ENCODE assay signal across 9 cellular contexts in genomic region chr9:127562841-127563523, GRCh38. TPM values are rescaled to one million over a fixed set of nuclear protein-coding genes. Genes with fewer than 3 reads are reported as not detected.
DNase-seq lines count a peak whose midpoint lies in the region; ATAC-seq, FAIRE-seq and TF ChIP-seq lines count a peak whose summit lies in the region.
"Had no signal": no experiment of that assay in that cellular context is flagged by ENCODE, and none has a peak within 500 bp of the region (broad histone marks: within the 10 kb centered on the region; RNA-seq: fewer than 3 reads in every experiment).

No MANE protein-coding gene starts in this region.

- H3K4me1 Mint-ChIP-seq in endodermal cell, result peaks cover 15% of the 10 kb centered on the region

- CTCF ChIA-PET in A549 (lab: Yijun Ruan, JAX), result interaction anchor here (1.7 to 6.3 kb wide), 7 partner anchors 10 to 60 kb away, joined by 5 to 47 read pairs (median 7); no protein-coding TSS in a partner anchor

- no peak overlapping the region for H3K4me3 Mint-ChIP-seq in endodermal cell

- peak overlapping the region; percentile 39 for H3K27ac Mint-ChIP-seq in endodermal cell

- peaks cover 15% of the 10 kb centered on the region for H3K36me3 Mint-ChIP-seq in endodermal cell (ENCODE audit: low read depth)

- H3K36me3 ChIP-seq in endodermal cell (ENCODE audit: control insufficient read depth, insufficient read depth, low read length), result no peaks in the 10 kb centered on the region
- peaks cover 9% of the 10 kb centered on the region for H3K36me3 ChIP-seq in mucosa of stomach (ENCODE audit: control insufficient read depth, insufficient read depth, low read length)

- TF ChIP-seq CTCF in A549 (IDR thresholded peaks at IDR 0.05), result no peak
- no peak for TF ChIP-seq CTCF in endodermal cell (conservative IDR thresholded peaks at IDR 0.05)
- TF ChIP-seq CTCF in D721Med (IDR thresholded peaks at IDR 0.05; ENCODE audit: insufficient read depth, missing control alignments), result no peak

- POLR2A ChIA-PET in A549 (lab: Yijun Ruan, JAX), result no interaction called here

- no peaks in the 10 kb centered on the region for H3K27me3 ChIP-seq in endodermal cell (ENCODE audit: control insufficient read depth, insufficient read depth, low read length, poor library complexity, severe bottlenecking)
- H3K27me3 ChIP-seq in mucosa of stomach (ENCODE audit: control insufficient read depth, insufficient read depth, low read length), result no peaks in the 10 kb centered on the region

- peaks cover 88% of the 10 kb centered on the region for H3K4me1 ChIP-seq in A549
- peaks cover 14% of the 10 kb centered on the region for H3K4me1 ChIP-seq in endodermal cell (ENCODE audit: control insufficient read depth, insufficient read depth, low read length)
- H3K4me1 ChIP-seq in mucosa of stomach (ENCODE audit: control insufficient read depth, insufficient read depth, low read length), result peaks cover 82% of the 10 kb centered on the region

- no peaks in the 10 kb centered on the region for H3K27me3 Mint-ChIP-seq in endodermal cell (ENCODE audit: insufficient read depth)

- FAIRE-seq in A549 (lab: Jason Lieb, UNC), result no peak
- no peak for FAIRE-seq in urothelium cell line (lab: Jason Lieb, UNC)
- FAIRE-seq in D721Med (lab: Jason Lieb, UNC), result no peak

- 38% methylated on average over 16 of the region's 16 CpGs for WGBS in A549 (ENCODE audit: missing lambda C conversion rate)
- 89 to 97% methylated on average over 7 to 16 of the region's 16 CpGs for WGBS in endodermal cell (ENCODE audit: insufficient coverage in 1 of 2, insufficient read length in 1 of 2), 2 experiments

- H3K27ac ChIP-seq in A549 (peak overlapping the region; percentile 92 to 93), endodermal cell (ENCODE audit: low read depth, low read length) (no peak overlapping the region)
- H3K27ac ChIP-seq: KMS-11 had no signal

- H3K9ac ChIP-seq in endodermal cell (ENCODE audit: extremely low read depth, low read length, poor library complexity, severe bottlenecking) (no peak overlapping the region), mucosa of stomach (ENCODE audit: low read length) (peak overlapping the region; percentile 11)
- H3K9ac ChIP-seq: KMS-11 had no signal

- H3K4me2 ChIP-seq in A549, result peak overlapping the region; percentile 85
- H3K4me2 ChIP-seq: KMS-11 had no signal

- no peak for TF ChIP-seq EP300 in A549 (IDR thresholded peaks at IDR 0.05)

- no peaks in the 10 kb centered on the region for H3K9me3 Mint-ChIP-seq in endodermal cell

- peak; percentile 51 to 55 for ATAC-seq in A549
- ATAC-seq in HG03469 (IDR thresholded peaks at IDR 0.05; ENCODE audit: unreplicated experiment), result no peak

- H3K4me3 ChIP-seq in A549 (no peak overlapping the region; the same call in 2 of the 3 replicates), endodermal cell (ENCODE audit: low read length) (no peak overlapping the region), mucosa of stomach (ENCODE audit: low read length) (no peak overlapping the region)

- DNase-seq in A549 (ENCODE audit: low read depth in 1 of 2, low spot score in 1 of 2), result peak; percentile 71 to 73
- peak; percentile 52 for DNase-seq in NCI-H460 (ENCODE audit: extremely low read depth, low read depth)
- DNase-seq in endodermal cell, result no peak
- no peak for DNase-seq in urothelium cell line (ENCODE audit: low spot score)
- DNase-seq in COR-L47 (lab: John Stamatoyannopoulos, UW), result no peak
- DNase-seq in D721Med (ENCODE audit: insufficient read length, low spot score), result no peak

- TF ChIP-seq POLR2A in A549 (IDR thresholded peaks at IDR 0.05; ENCODE audit: low read length), result no peak

- no peak for TF ChIP-seq RAD21 in A549 (conservative IDR thresholded peaks at IDR 0.05 in 1 of 2, IDR thresholded peaks at IDR 0.05 in 1 of 2)

- no peaks in the 10 kb centered on the region for H3K9me3 ChIP-seq in A549
- H3K9me3 ChIP-seq in endodermal cell (ENCODE audit: control insufficient read depth, low read length), result no peaks in the 10 kb centered on the region
- no peaks in the 10 kb centered on the region for H3K9me3 ChIP-seq in mucosa of stomach (ENCODE audit: control insufficient read depth, low read length)

TF ChIP-seq in A549, 52 proteins besides CTCF, POLR2A, EP300 and RAD21:
- TF ChIP-seq EHF (CRISPR knock-in tag; IDR thresholded peaks at IDR 0.05), result no peak
- no peak for TF ChIP-seq FOSL2 (IDR thresholded peaks at IDR 0.05)
- peak; percentile 33; the same call in 1 of the 2 replicates for TF ChIP-seq FOSL2 (CRISPR knock-in tag; IDR thresholded peaks at IDR 0.05)
TF ChIP-seq in A549: peak in this region for 1.

RNA-seq across cellular contexts. Expression of gene STXBP1, which starts 49.1 kb away (rescaled TPM):
- polyA plus RNA-seq in A549 (2011; rRNA removed) (13.3 and 20.4 TPM in 2 replicates), A549 (2017; fragmentation: RNase III; extraction: RNeasy Plus Mini Kit Qiagen cat#74134 plus additional on column Dnase treatment) (16.1 to 22.6 TPM (median 19.8 TPM) in 3 replicates)
- 12.7 and 14.5 TPM in 2 replicates for polyA plus RNA-seq in A549 (2012; cell fraction: cytosol; rRNA removed)
- polyA plus RNA-seq in A549 (2012; cell fraction: nucleus; rRNA removed), result 16.5 and 22.0 TPM in 2 replicates
- polyA minus RNA-seq in A549 (2011; rRNA and poly(A)+ RNA removed), result 22.3 and 22.9 TPM in 2 replicates
- total RNA-seq in NCI-H460 (2014; rRNA removed; shearing (Covaris generic)), result 8.4 and 10.2 TPM in 2 replicates
- 9.6 and 13.3 TPM in 2 replicates for polyA plus RNA-seq in NCI-H460 (2014; cell fraction: nucleus; rRNA removed)
- total RNA-seq in endodermal cell, result 10 to 100 TPM; 27.8 to 46.8 TPM
- 36.9 TPM for polyA plus RNA-seq in endodermal cell (2013, experiment 1 of 2)
- 33.8 TPM for polyA plus RNA-seq in endodermal cell (2013, experiment 2 of 2)

Comparison
In these comparisons a context has a peak if more than half of its experiments do, and no peak if none do; other contexts are left out.
1. DNase-seq: peak in A549 (2 of 2) and NCI-H460 (single experiment); none in endodermal cell (single experiment), urothelium cell line (single experiment), COR-L47 (single experiment) and D721Med (single experiment).